In the genomic region with DNA sequence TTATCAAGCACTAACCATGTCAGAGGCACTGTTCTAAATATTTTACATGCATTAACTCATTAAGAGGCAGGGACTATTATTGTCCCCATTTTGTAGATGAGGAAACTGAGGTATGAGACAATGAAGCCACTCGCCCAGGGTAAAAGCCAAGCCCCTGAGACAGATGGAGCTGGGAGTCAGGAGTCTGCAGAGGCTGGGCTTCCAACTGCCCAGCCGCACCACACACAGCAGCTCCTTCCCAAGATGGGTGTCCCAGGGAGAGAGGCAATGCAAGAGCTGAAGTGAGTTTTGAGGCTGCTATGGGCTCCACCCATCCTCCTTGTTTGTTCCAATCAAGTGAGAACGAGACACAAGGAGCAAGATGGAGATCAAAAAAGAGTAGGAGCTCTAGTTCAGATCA, we compare ENCODE assay signal across 19 cellular contexts.
DNase-seq lines count a peak whose midpoint lies in the region; ATAC-seq and TF ChIP-seq lines count a peak whose summit lies in the region.
"Had no signal": no experiment of that assay in that cellular context is flagged by ENCODE, and none has a peak within 500 bp of the region (broad histone marks: within the 10 kb centered on the region; RNA-seq: fewer than 3 reads in every experiment).

No MANE protein-coding gene starts in this region.

- TF ChIP-seq CTCF in HCT116 (IDR thresholded peaks at IDR 0.05 in 2 of 3, conservative IDR thresholded peaks at IDR 0.05 in 1 of 3; ENCODE audit: borderline replicate concordance in 1 of 3, insufficient read depth in 1 of 3, low read depth in 2 of 3, low read length in 2 of 3) = no peak
- TF ChIP-seq CTCF in brain microvascular endothelial cell (IDR thresholded peaks at IDR 0.05; ENCODE audit: low read depth, low read length, missing control alignments) = no peak
- no peak for TF ChIP-seq CTCF in gastroesophageal sphincter (IDR thresholded peaks at IDR 0.05)

- 66% methylated on average over 3 of the region's 3 CpGs; no CpG with 5 or more reads in 1 of the 2 donors for WGBS in gastroesophageal sphincter (ENCODE audit: low coverage in 1 of 2), 2 donors

- intact Hi-C loops in HCT116 (cut with micrococcal nuclease) = loop anchor here (5.0 kb wide), 1 partner anchor 221 kb away; no protein-coding TSS in a partner anchor

- BruUV-seq in HCT116 (replicated peaks; lab: Mats Ljungman, UMichigan) = no TSS peak

- TF ChIP-seq EP300 in gastroesophageal sphincter (IDR thresholded peaks at IDR 0.05) = no peak

- H3K4me1 ChIP-seq in HCT116 (ENCODE audit: control insufficient read depth in 1 of 2, insufficient read depth in 2 of 2, low read length in 2 of 2) = peaks cover 6 to 23% of the 10 kb centered on the region in 2 experiments
- peaks cover 2 to 72% (median 20%) of the 10 kb centered on the region in 3 donors for H3K4me1 ChIP-seq in gastroesophageal sphincter
- H3K4me1 ChIP-seq: right lobe of liver had no signal

- H3K9me3 ChIP-seq in HCT116 (ENCODE audit: control insufficient read depth in 1 of 2, insufficient read depth in 1 of 2, low read depth in 1 of 2, low read length in 2 of 2) = no peaks in the 10 kb centered on the region
- H3K9me3 ChIP-seq in gastroesophageal sphincter = no peaks in the 10 kb centered on the region
- H3K9me3 ChIP-seq: MG63, ovary, right lobe of liver had no signal

- in situ Hi-C loops in brain microvascular endothelial cell (cut with HindIII; ENCODE audit: low pct_ligation_motif_present, low sequenced_read_pairs) = no loop called here

- no peak overlapping the region for H3K4me3 ChIP-seq in HCT116 (replicated peaks in 1 of 2; ENCODE audit: low read depth in 1 of 2, low read length in 2 of 2)
- no peak overlapping the region for H3K4me3 ChIP-seq in brain microvascular endothelial cell (ENCODE audit: low read depth, low read length)
- no peak overlapping the region for H3K4me3 ChIP-seq in gastroesophageal sphincter
- H3K4me3 ChIP-seq: MG63, ovary, right lobe of liver had no signal

- DNase-seq in HCT116 (ENCODE audit: low read depth, low spot score) = no peak
- DNase-seq in brain microvascular endothelial cell = no peak
- no peak for DNase-seq in activated T-cell treated with anti-CD3 and anti-CD28 coated beads, Interleukin-2, amount 50 U/mL, for 48 hours
- no peak for DNase-seq in stimulated activated CD4-positive, alpha-beta T cell treated with anti-CD3 and anti-CD28 coated beads, Interleukin-2, amount 100 ng/mL, for 24 hours
- no peak for DNase-seq in NCI-H1092 (lab: John Stamatoyannopoulos, UW)
- no peak for DNase-seq in OCI-M1 (lab: John Stamatoyannopoulos, UW)
- DNase-seq: activated CD8-positive, alpha-beta memory T cell treated with anti-CD3 and anti-CD28 coated beads, Interleukin-2, amount 50 U/mL, for 48 hours; activated gamma-delta T cell; amygdala; kidney; naive B cell; NCI-H187 treated with DMSO at 0.1 percent for 48 hours; ovary; right lobe of liver; stimulated activated naive CD8-positive, alpha-beta T cell treated with anti-CD3 and anti-CD28 coated beads, Interleukin-15, Interleukin-2, amounts not matched to agents 100 U/mL and 50 U/mL, for 24 hours had no signal

- peak overlapping the region; percentile 49 for H3K4me2 ChIP-seq in HCT116 (ENCODE audit: low read length)

- H4K20me1 ChIP-seq in HCT116 (ENCODE audit: insufficient read depth) = no peaks in the 10 kb centered on the region

- no peak for TF ChIP-seq POLR2A in HCT116 (IDR thresholded peaks at IDR 0.05; ENCODE audit: borderline replicate concordance, extremely low read depth, insufficient read depth, insufficient read length)
- TF ChIP-seq POLR2A in gastroesophageal sphincter (IDR thresholded peaks at IDR 0.05) = no peak

- ATAC-seq in HCT116 (no peak), gastroesophageal sphincter (no peak)
- ATAC-seq: stimulated activated naive CD8-positive, alpha-beta T cell treated with anti-CD3 and anti-CD28 coated beads, Interleukin-15, Interleukin-2, amounts not matched to agents 100 U/mL and 50 U/mL, for 24 hours had no signal

- no peaks in the 10 kb centered on the region for H3K79me2 ChIP-seq in HCT116 (ENCODE audit: insufficient read depth, low read length)

- RAD21 ChIA-PET in HCT116 (lab: Charles Lee; ENCODE audit: low non-redundant PET in 1 of 2, low total read pairs in 2 of 2, uncharacterized antibody in 2 of 2, unreplicated experiment in 2 of 2) = no interaction called here

- no peak overlapping the region for H3K27ac ChIP-seq in HCT116 (ENCODE audit: low read depth, low read length)
- peak overlapping the region; percentile 50 for H3K27ac ChIP-seq in brain microvascular endothelial cell
- H3K27ac ChIP-seq in gastroesophageal sphincter = peak overlapping the region in 3 of 4 donors; percentile 79 to 81 (median 80)
- H3K27ac ChIP-seq in temporal lobe (ENCODE audit: low read depth, low read length) = peak overlapping the region; percentile 19
- H3K27ac ChIP-seq: ovary, right lobe of liver, VCaP had no signal

- CTCF ChIA-PET in HCT116 (lab: Charles Lee) = interaction anchor here (1.0 to 2.6 kb wide), 8 partner anchors 11 to 250 kb away, joined by 3 to 12 read pairs (median 4); no protein-coding TSS in a partner anchor

- no peak overlapping the region for H2AFZ ChIP-seq in HCT116 (ENCODE audit: low read depth, low read length, poor library complexity, severe bottlenecking)

- no peaks in the 10 kb centered on the region for H3K9me2 ChIP-seq in HCT116 (ENCODE audit: insufficient read depth)

- no peak for TF ChIP-seq RAD21 in HCT116 (IDR thresholded peaks at IDR 0.05; ENCODE audit: low read depth)

- POLR2A ChIA-PET in HCT116 (lab: Charles Lee) = no interaction called here

- H3K36me3 ChIP-seq in HCT116 (ENCODE audit: control insufficient read depth in 1 of 2, insufficient read depth in 2 of 2, low read length in 2 of 2) = no peaks in the 10 kb centered on the region
- no peaks in the 10 kb centered on the region for H3K36me3 ChIP-seq in brain microvascular endothelial cell (replicated peaks)
- H3K36me3 ChIP-seq in gastroesophageal sphincter = no peaks in the 10 kb centered on the region
- H3K36me3 ChIP-seq: ovary, right lobe of liver had no signal

- H3K27me3 ChIP-seq in HCT116 (ENCODE audit: insufficient read depth, low read length) (no peaks in the 10 kb centered on the region; the same call in 1 of the 2 replicates), brain microvascular endothelial cell (replicated peaks) (no peaks in the 10 kb centered on the region), gastroesophageal sphincter (no peaks in the 10 kb centered on the region)
- H3K27me3 ChIP-seq: MG63, ovary, right lobe of liver had no signal

- H3K9ac ChIP-seq in HCT116 (ENCODE audit: low read length) = no peak overlapping the region

TF ChIP-seq in HCT116, 20 proteins besides CTCF, POLR2A, EP300 and RAD21:
- TF ChIP-seq EZH2phosphoT487 (IDR thresholded peaks at IDR 0.05; ENCODE audit: borderline replicate concordance) (no peak), TCF7L2 (IDR thresholded peaks at IDR 0.05; ENCODE audit: borderline replicate concordance, extremely low read depth, insufficient read depth, insufficient read length) (no peak), POLR2AphosphoS5 (IDR thresholded peaks at IDR 0.05; ENCODE audit: low read depth, low read length) (no peak), CEBPB (IDR thresholded peaks at IDR 0.05; ENCODE audit: low read depth) (no peak), JUND (IDR thresholded peaks at IDR 0.05) (no peak), SRF (IDR thresholded peaks at IDR 0.05; ENCODE audit: low read depth) (no peak), CBX3 (IDR thresholded peaks at IDR 0.05; ENCODE audit: low read depth) (no peak)
- TF ChIP-seq, protein P1, sequence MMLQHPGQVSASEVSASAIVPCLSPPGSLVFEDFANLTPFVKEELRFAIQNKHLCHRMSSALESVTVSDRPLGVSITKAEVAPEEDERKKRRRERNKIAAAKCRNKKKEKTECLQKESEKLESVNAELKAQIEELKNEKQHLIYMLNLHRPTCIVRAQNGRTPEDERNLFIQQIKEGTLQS (IDR thresholded peaks at IDR 0.05) = no peak
- TF ChIP-seq, protein P2, sequence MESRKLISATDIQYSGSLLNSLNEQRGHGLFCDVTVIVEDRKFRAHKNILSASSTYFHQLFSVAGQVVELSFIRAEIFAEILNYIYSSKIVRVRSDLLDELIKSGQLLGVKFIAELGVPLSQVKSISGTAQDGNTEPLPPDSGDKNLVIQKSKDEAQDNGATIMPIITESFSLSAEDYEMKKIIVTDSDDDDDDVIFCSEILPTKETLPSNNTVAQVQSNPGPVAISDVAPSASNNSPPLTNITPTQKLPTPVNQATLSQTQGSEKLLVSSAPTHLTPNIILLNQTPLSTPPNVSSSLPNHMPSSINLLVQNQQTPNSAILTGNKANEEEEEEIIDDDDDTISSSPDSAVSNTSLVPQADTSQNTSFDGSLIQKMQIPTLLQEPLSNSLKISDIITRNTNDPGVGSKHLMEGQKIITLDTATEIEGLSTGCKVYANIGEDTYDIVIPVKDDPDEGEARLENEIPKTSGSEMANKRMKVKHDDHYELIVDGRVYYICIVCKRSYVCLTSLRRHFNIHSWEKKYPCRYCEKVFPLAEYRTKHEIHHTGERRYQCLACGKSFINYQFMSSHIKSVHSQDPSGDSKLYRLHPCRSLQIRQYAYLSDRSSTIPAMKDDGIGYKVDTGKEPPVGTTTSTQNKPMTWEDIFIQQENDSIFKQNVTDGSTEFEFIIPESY (IDR thresholded peaks at IDR 0.05; ENCODE audit: extremely low read depth, insufficient replicate concordance, low read length) = no peak
